ENCODE assay signal across 25 cellular contexts in the genomic region with DNA sequence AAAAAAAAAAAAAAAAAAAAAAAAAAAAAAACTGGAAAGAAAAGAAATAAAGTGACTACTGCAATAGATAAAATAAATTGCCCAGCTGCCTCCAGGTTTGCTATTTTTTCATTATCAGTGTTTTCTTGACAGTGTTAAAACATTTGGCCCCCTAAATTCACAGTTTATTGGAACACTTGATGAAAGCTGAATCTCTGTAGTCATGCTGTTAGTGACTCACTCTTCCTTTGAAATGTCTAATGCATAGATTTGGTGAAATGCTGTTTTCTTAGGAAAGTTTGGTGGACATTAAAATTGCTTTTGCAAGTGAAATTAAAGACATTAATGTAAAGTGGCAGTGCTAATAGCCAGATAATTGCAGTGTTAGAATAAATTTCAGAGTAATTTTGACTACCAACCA.
"Had no signal": no experiment of that assay in that cellular context is flagged by ENCODE, and none has a peak within 500 bp of the region (broad histone marks: within the 10 kb centered on the region; RNA-seq: fewer than 3 reads in every experiment).

No MANE protein-coding gene starts in this region.

- H3K9ac ChIP-seq: neural progenitor cell had no signal

- H3K36me3 Mint-ChIP-seq: activated CD4-positive, alpha-beta memory T cell treated with anti-CD3 and anti-CD28 coated beads for 36 hours; activated naive CD4-positive, alpha-beta T cell treated with anti-CD3 and anti-CD28 coated beads, Interleukin-2, amount 10 ng/mL, durations not matched to agents 7 days and 5 days; mesothelial cell of epicardium; naive thymus-derived CD8-positive, alpha-beta T cell; neural progenitor cell; type B pancreatic cell had no signal

- H3K79me2 ChIP-seq: hepatocyte had no signal

- H3K9me3 Mint-ChIP-seq: activated CD4-positive, alpha-beta memory T cell treated with anti-CD3 and anti-CD28 coated beads for 36 hours; activated naive CD4-positive, alpha-beta T cell treated with anti-CD3 and anti-CD28 coated beads, Interleukin-2, amount 10 ng/mL, durations not matched to agents 7 days and 5 days; mesothelial cell of epicardium; neural progenitor cell; type B pancreatic cell had no signal

- H3K4me3 Mint-ChIP-seq: activated CD4-positive, alpha-beta memory T cell treated with anti-CD3 and anti-CD28 coated beads for 36 hours; activated naive CD4-positive, alpha-beta T cell treated with anti-CD3 and anti-CD28 coated beads, Interleukin-2, amount 10 ng/mL, durations not matched to agents 7 days and 5 days; activated T-cell treated with anti-CD3 and anti-CD28 coated beads, Interleukin-2, amount 50 U/mL, for 72 hours; mesothelial cell of epicardium; naive thymus-derived CD8-positive, alpha-beta T cell; neural progenitor cell; type B pancreatic cell had no signal

- H3K36me3 ChIP-seq: left lung, neural progenitor cell, spleen, vagina had no signal

- H2AFZ ChIP-seq: hepatocyte, neural progenitor cell had no signal

- H3K27me3 Mint-ChIP-seq: activated CD4-positive, alpha-beta memory T cell treated with anti-CD3 and anti-CD28 coated beads for 36 hours; activated naive CD4-positive, alpha-beta T cell treated with anti-CD3 and anti-CD28 coated beads, Interleukin-2, amount 10 ng/mL, durations not matched to agents 7 days and 5 days; progenitor cell of endocrine pancreas; type B pancreatic cell had no signal

- H3K4me1 Mint-ChIP-seq: activated naive CD4-positive, alpha-beta T cell treated with anti-CD3 and anti-CD28 coated beads, Interleukin-2, amount 10 ng/mL, durations not matched to agents 7 days and 5 days; mesothelial cell of epicardium; naive thymus-derived CD8-positive, alpha-beta T cell had no signal

- H3K9me3 ChIP-seq: left lung, spleen, testis, vagina had no signal

- H3K4me1 ChIP-seq: left lung, neural progenitor cell, spleen, testis, vagina had no signal

- H3K4me2 ChIP-seq: hepatocyte, neural progenitor cell had no signal

- H3K27me3 ChIP-seq: hepatocyte, left lung, neural progenitor cell, spleen, testis, vagina had no signal

- H3K4me3 ChIP-seq: hepatocyte, left lung, lung, neural progenitor cell, spleen, testis, vagina had no signal

- H3K27ac Mint-ChIP-seq: activated CD4-positive, alpha-beta memory T cell treated with anti-CD3 and anti-CD28 coated beads for 36 hours; activated naive CD4-positive, alpha-beta T cell treated with anti-CD3 and anti-CD28 coated beads, Interleukin-2, amount 10 ng/mL, durations not matched to agents 7 days and 5 days; activated T-cell treated with anti-CD3 and anti-CD28 coated beads, Interleukin-2, amount 50 U/mL, for 72 hours; mesothelial cell of epicardium; naive thymus-derived CD8-positive, alpha-beta T cell; neural progenitor cell; progenitor cell of endocrine pancreas; type B pancreatic cell had no signal

- DNase-seq: activated CD4-positive, alpha-beta memory T cell treated with anti-CD3 and anti-CD28 coated beads for 36 hours; activated CD4-positive, alpha-beta T cell treated with anti-CD3 and anti-CD28 coated beads for 48 hours; activated effector memory CD4-positive, alpha-beta T cell treated with Interleukin-2 at 50 U/mL for 16 hours; activated naive CD4-positive, alpha-beta T cell treated with anti-CD3 and anti-CD28 coated beads, Interleukin-2, amount 10 ng/mL, durations not matched to agents 7 days and 5 days; activated T-cell treated with anti-CD3 and anti-CD28 coated beads, Interleukin-2, amount 50 U/mL, for 72 hours; amygdala; cerebellar nuclear complex; cortex of kidney; foreskin melanocyte; glutamatergic neuron; kidney glomerular epithelial cell; left lung; naive thymus-derived CD8-positive, alpha-beta T cell; retina; spleen; stimulated activated CD4-positive, alpha-beta T cell treated with anti-CD3 and anti-CD28 coated beads, Interleukin-4, amount 100 ng/mL, for 1 hour; stimulated activated naive CD4-positive, alpha-beta T cell; testis had no signal

- H3K27ac ChIP-seq: hepatocyte, left lung, neural progenitor cell, spleen, testis, vagina had no signal

- ATAC-seq: activated T-cell treated with anti-CD3 and anti-CD28 coated beads, Interleukin-2, amount 50 U/mL, for 72 hours; left lung; naive thymus-derived CD8-positive, alpha-beta T cell had no signal
